Comparison of ENCODE assay signal across 8 cellular contexts in genomic region chr20:34955232-34956040, GRCh38. TPM values are rescaled to one million over a fixed set of nuclear protein-coding genes. Genes with fewer than 3 reads are reported as not detected.
DNase-seq lines count a peak whose midpoint lies in the region; ATAC-seq and TF ChIP-seq lines count a peak whose summit lies in the region.

GSS (minus strand) TSS chr20:34955806; CDS start chr20:34951852, 3,954 bp downstream.
MYH7B (plus strand) TSS chr20:34955868; CDS start chr20:34978006, 22,138 bp downstream.

- TF ChIP-seq POLR2A in GM19193 (IDR thresholded peaks at IDR 0.05; ENCODE audit: extremely low read depth, insufficient read depth, insufficient read length): peak; percentile 85

- peak within 1 kb of the TSS; percentile 94 for H3K27ac Mint-ChIP-seq in activated CD4-positive, alpha-beta T cell treated with anti-CD3 and anti-CD28 coated beads for 36 hours

- H3K4me3 ChIP-seq in BJ (ENCODE audit: low read depth, low read length) (peak within 1 kb of the TSS; percentile 82), choroid plexus epithelial cell (ENCODE audit: low read depth, low read length) (peak within 1 kb of the TSS; percentile 84)

- H3K36me3 ChIP-seq in BJ (ENCODE audit: control insufficient read depth, insufficient read depth, low read length): peaks cover 3% of the 10 kb centered on the region

- peak; percentile 92 for ATAC-seq in HG03439 (IDR thresholded peaks at IDR 0.05; ENCODE audit: unreplicated experiment)
- ATAC-seq in activated CD4-positive, alpha-beta T cell treated with anti-CD3 and anti-CD28 coated beads for 36 hours: peak; percentile 95

- peaks cover 10% of the 10 kb centered on the region for H3K36me3 Mint-ChIP-seq in activated CD4-positive, alpha-beta T cell treated with anti-CD3 and anti-CD28 coated beads for 36 hours (ENCODE audit: low read depth)

- no peaks in the 10 kb centered on the region for H3K27me3 ChIP-seq in BJ (ENCODE audit: control insufficient read depth, insufficient read depth, low read length)

- H3K4me3 Mint-ChIP-seq in activated CD4-positive, alpha-beta T cell treated with anti-CD3 and anti-CD28 coated beads for 36 hours: peak within 1 kb of the TSS; percentile 98

- CTCF ChIA-PET in BJ (lab: Yijun Ruan, JAX): interaction anchor here (0.9 to 3.5 kb wide), 9 partner anchors 9 to 86 kb away, joined by 3 to 55 read pairs (median 3); partner anchors contain the start of genes ACSS2 and GGT7
- CTCF ChIA-PET in activated CD4-positive, alpha-beta T cell treated with anti-CD3 and anti-CD28 coated beads for 36 hours (lab: Charles Lee): interaction anchor here (0.6 to 5.8 kb wide), 6 partner anchors 58 to 136 kb away, joined by 3 to 78 read pairs (median 4); partner anchors contain the start of genes ACSS2 and GGT7

- POLR2A ChIA-PET in BJ (lab: Charles Lee): interaction anchor here (0.6 to 1.1 kb wide), 2 partner anchors 48 to 51 kb away, joined by 3 read pairs; no protein-coding TSS in a partner anchor
- POLR2A ChIA-PET in activated CD4-positive, alpha-beta T cell treated with anti-CD3 and anti-CD28 coated beads for 36 hours (lab: Charles Lee): interaction anchor here (0.6 to 1.5 kb wide), 6 partner anchors 79 to 103 kb away, joined by 3 to 4 read pairs (median 3); partner anchors contain the start of genes ACSS2 and GGT7

- TF ChIP-seq CTCF in BJ (IDR thresholded peaks at IDR 0.05; ENCODE audit: insufficient read depth, low read depth, low read length) (peak; percentile 62), choroid plexus epithelial cell (conservative IDR thresholded peaks at IDR 0.05; ENCODE audit: low read depth, low read length) (peak; percentile 57)

- no peaks in the 10 kb centered on the region for H3K9me3 Mint-ChIP-seq in activated CD4-positive, alpha-beta T cell treated with anti-CD3 and anti-CD28 coated beads for 36 hours (ENCODE audit: low read depth)

- H3K27me3 Mint-ChIP-seq in activated CD4-positive, alpha-beta T cell treated with anti-CD3 and anti-CD28 coated beads for 36 hours: no peaks in the 10 kb centered on the region

- peaks cover 16% of the 10 kb centered on the region for H3K4me1 Mint-ChIP-seq in activated CD4-positive, alpha-beta T cell treated with anti-CD3 and anti-CD28 coated beads for 36 hours

- DNase-seq in BJ (ENCODE audit: low read depth) (peak; percentile 68), NCI-H510A (lab: John Stamatoyannopoulos, UW) (peak; percentile 96), choroid plexus epithelial cell (ENCODE audit: low read depth) (peak; percentile 96), kidney glomerular epithelial cell (lab: John Stamatoyannopoulos, UW) (peak; percentile 92)
- DNase-seq in activated CD4-positive, alpha-beta T cell treated with anti-CD3 and anti-CD28 coated beads for 36 hours: peak; percentile 99
- peak; percentile 94 to 98 for DNase-seq in stimulated activated CD4-positive, alpha-beta T cell treated with anti-CD3 and anti-CD28 coated beads, Interleukin-15, amount 100 ng/mL, for 48 hours (ENCODE audit: low read depth in 2 of 2)

- intact Hi-C loops in activated CD4-positive, alpha-beta T cell treated with anti-CD3 and anti-CD28 coated beads for 36 hours (cut with DNase I, micrococcal nuclease): loop anchor here (1.0 to 5.0 kb wide), 15 partner anchors 64 to 963 kb away; partner anchors contain the start of genes ACSS2 (in 2 of the 2), EDEM2 (in 2 of the 2), AHCY (in 1 of the 2) and DYNLRB1 (in 1 of the 2)

RNA-seq across cellular contexts. Expression of gene GSS, which starts in this region (rescaled TPM):
- polyA plus RNA-seq in BJ (2011; rRNA removed): 85.9 and 110 TPM in 2 replicates
- 36.9 and 53.7 TPM in 2 replicates for polyA minus RNA-seq in BJ (2011; rRNA and poly(A)+ RNA removed)
- total RNA-seq in activated CD4-positive, alpha-beta T cell treated with anti-CD3 and anti-CD28 coated beads for 36 hours: 10 to 100 TPM; 58.7 to 59.5 TPM

RNA-seq across cellular contexts. Expression of gene MYH7B, which starts in this region (rescaled TPM):
- 0.01 and 0.05 TPM in 2 replicates for polyA plus RNA-seq in BJ (2011; rRNA removed)
- 0.46 TPM in 1 of 2 replicates, not detected in the other for polyA minus RNA-seq in BJ (2011; rRNA and poly(A)+ RNA removed)
- under 1 TPM; 0.23 to 0.40 TPM for total RNA-seq in activated CD4-positive, alpha-beta T cell treated with anti-CD3 and anti-CD28 coated beads for 36 hours

Comparison
In these comparisons a context has a peak if more than half of its experiments do, and no peak if none do; other contexts are left out.
1. Peak in every context shown above with its lines: DNase-seq, ATAC-seq and H3K4me3 ChIP-seq.